In the genomic region with DNA sequence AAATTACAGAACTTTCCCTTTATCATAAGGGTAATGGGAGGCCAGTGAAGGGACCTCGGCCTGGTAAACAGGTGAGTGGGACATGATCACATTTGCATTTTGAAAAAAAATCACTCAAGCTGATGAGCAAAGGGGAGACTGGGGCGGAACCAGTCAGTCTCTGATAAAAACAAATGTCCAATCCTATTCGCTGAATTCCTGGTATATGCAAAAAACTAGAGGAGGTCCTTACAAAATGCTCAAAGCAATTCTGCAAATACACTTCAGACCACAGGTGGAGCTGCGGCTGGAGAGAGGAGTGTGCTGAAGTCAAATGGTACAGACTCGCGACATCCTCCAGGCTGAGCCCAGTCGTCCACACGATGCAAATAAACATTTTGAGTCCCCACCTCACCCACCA, we compare ENCODE assay signal across 8 cellular contexts.
A peak's percentile ranks its signal among the peaks of the same experiment; 100 is the strongest.
DNase-seq lines count a peak whose midpoint lies in the region; ATAC-seq and TF ChIP-seq lines count a peak whose summit lies in the region.

No MANE protein-coding gene starts in this region.

- H3K27ac ChIP-seq in CD4-positive, alpha-beta memory T cell (ENCODE audit: low read depth, low read length) = no peak overlapping the region
- H3K27ac ChIP-seq in liver (ENCODE audit: low read depth in 1 of 2, low read length in 2 of 2) = no peak overlapping the region

- no peaks in the 10 kb centered on the region for H3K36me3 ChIP-seq in CD4-positive, alpha-beta memory T cell (ENCODE audit: insufficient read depth, low read length)
- no peaks in the 10 kb centered on the region for H3K36me3 ChIP-seq in liver (ENCODE audit: control insufficient read depth in 4 of 4, insufficient read depth in 3 of 4, low read depth in 1 of 4, low read length in 3 of 4)

- H3K4me3 Mint-ChIP-seq in CD4-positive, alpha-beta memory T cell = peak overlapping the region in 7 of 8 donors; percentile 30 to 83 (median 63)
- peak overlapping the region; percentile 74 for H3K4me3 Mint-ChIP-seq in activated T-helper 17 cell treated with anti-CD3 and anti-CD28 coated beads, Interleukin-2, amount 50 U/mL, for 72 hours

- POLR2A ChIA-PET in CD4-positive, alpha-beta memory T cell (lab: Charles Lee; ENCODE audit: partially characterized antibody) = interaction anchor here (0.6 to 3.1 kb wide), 12 partner anchors 9 to 418 kb away, joined by 3 to 11 read pairs (median 4); no protein-coding TSS in a partner anchor
- POLR2A ChIA-PET in HEK293T (lab: Yijun Ruan, JAX) = no interaction called here

- peak; percentile 33 to 55 (median 49) for DNase-seq in CD4-positive, alpha-beta memory T cell
- peak; percentile 56 for DNase-seq in HEK293T (ENCODE audit: extremely low spot score)
- no peak for DNase-seq in NCI-H1092 (lab: John Stamatoyannopoulos, UW)
- no peak for DNase-seq in DMS79 treated with DMSO at 0.1 percent for 48 hours (lab: John Stamatoyannopoulos, UW)

- peaks cover 55 to 93% (median 74%) of the 10 kb centered on the region in 4 donors for H3K4me1 Mint-ChIP-seq in CD4-positive, alpha-beta memory T cell
- peaks cover 57% of the 10 kb centered on the region for H3K4me1 Mint-ChIP-seq in activated T-helper 17 cell treated with anti-CD3 and anti-CD28 coated beads, Interleukin-2, amount 50 U/mL, for 72 hours

- peaks cover 77% of the 10 kb centered on the region for H3K4me1 ChIP-seq in CD4-positive, alpha-beta memory T cell (ENCODE audit: insufficient read depth, low read length)
- H3K4me1 ChIP-seq in liver (ENCODE audit: control insufficient read depth in 4 of 4, insufficient read depth in 4 of 4, low read length in 3 of 4) = peaks cover 0 to 3% (median under 1%) of the 10 kb centered on the region in 4 donors

- H3K9ac ChIP-seq in liver (ENCODE audit: low read depth in 1 of 2, low read length in 2 of 2) = no peak overlapping the region

- no peaks in the 10 kb centered on the region for H3K27me3 Mint-ChIP-seq in CD4-positive, alpha-beta memory T cell
- H3K27me3 Mint-ChIP-seq in activated T-helper 17 cell treated with anti-CD3 and anti-CD28 coated beads, Interleukin-2, amount 50 U/mL, for 72 hours = no peaks in the 10 kb centered on the region

- H3K9me3 Mint-ChIP-seq in CD4-positive, alpha-beta memory T cell = peaks cover 0 to 5% (median 0%) of the 10 kb centered on the region in 8 donors
- no peaks in the 10 kb centered on the region for H3K9me3 Mint-ChIP-seq in activated T-helper 17 cell treated with anti-CD3 and anti-CD28 coated beads, Interleukin-2, amount 50 U/mL, for 72 hours

- TF ChIP-seq CTCF in liver (IDR thresholded peaks at IDR 0.05; ENCODE audit: low read depth, low read length, missing input control) = peak; percentile 11

- peak overlapping the region in 1 of 2 donors; percentile 27 for H3K4me3 ChIP-seq in CD4-positive, alpha-beta memory T cell (ENCODE audit: low read length in 2 of 2)
- no peak overlapping the region for H3K4me3 ChIP-seq in liver (ENCODE audit: low read depth in 1 of 3, low read length in 3 of 3)

- peak in 1 of 2 donors; percentile 48 for TF ChIP-seq RAD21 in liver (IDR thresholded peaks at IDR 0.05)

- 80% methylated on average over 8 of the region's 8 CpGs for WGBS in liver

- H3K36me3 Mint-ChIP-seq in CD4-positive, alpha-beta memory T cell = peaks cover 5 to 14% of the 10 kb centered on the region in 2 donors
- no peaks in the 10 kb centered on the region for H3K36me3 Mint-ChIP-seq in activated T-helper 17 cell treated with anti-CD3 and anti-CD28 coated beads, Interleukin-2, amount 50 U/mL, for 72 hours (ENCODE audit: low read depth)

- CTCF ChIA-PET in CD4-positive, alpha-beta memory T cell (lab: Charles Lee; ENCODE audit: partially characterized antibody) = interaction anchor here (0.9 to 1.9 kb wide), 10 partner anchors 9 to 95 kb away, joined by 3 to 10 read pairs (median 4); no protein-coding TSS in a partner anchor
- CTCF ChIA-PET in HEK293T (lab: Yijun Ruan, JAX) = interaction anchor here (0.6 kb wide), 1 partner anchor 11 kb away, joined by 4 read pairs; no protein-coding TSS in a partner anchor

- H3K27me3 ChIP-seq in CD4-positive, alpha-beta memory T cell (ENCODE audit: insufficient read depth, low read length) = no peaks in the 10 kb centered on the region
- no peaks in the 10 kb centered on the region for H3K27me3 ChIP-seq in liver (ENCODE audit: control insufficient read depth in 4 of 4, insufficient read depth in 4 of 4, low read length in 3 of 4)

- intact Hi-C loops in CD4-positive, alpha-beta memory T cell (cut with micrococcal nuclease) = loop anchor here (2.0 to 10.0 kb wide), 3 partner anchors 14 to 168 kb away; partner anchors contain the start of gene FOXP1

- H3K9me3 ChIP-seq in CD4-positive, alpha-beta memory T cell (ENCODE audit: control insufficient read depth in 1 of 2, low read length in 2 of 2) = no peaks in the 10 kb centered on the region
- H3K9me3 ChIP-seq in liver (ENCODE audit: control insufficient read depth in 4 of 4, low read length in 3 of 4) = no peaks in the 10 kb centered on the region

- peak; percentile 2 for ATAC-seq in activated T-helper 17 cell treated with anti-CD3 and anti-CD28 coated beads, Interleukin-2, amount 50 U/mL, for 72 hours (replicated peaks)
- ATAC-seq in HG03095 (IDR thresholded peaks at IDR 0.05; ENCODE audit: unreplicated experiment) = no peak
- ATAC-seq in GM18868 (IDR thresholded peaks at IDR 0.05; ENCODE audit: unreplicated experiment) = no peak

- peak overlapping the region; percentile 75 to 95 (median 85) for H3K27ac Mint-ChIP-seq in CD4-positive, alpha-beta memory T cell
- H3K27ac Mint-ChIP-seq in activated T-helper 17 cell treated with anti-CD3 and anti-CD28 coated beads, Interleukin-2, amount 50 U/mL, for 72 hours = peak overlapping the region; percentile 71

TF ChIP-seq in HEK293T, 16 proteins besides CTCF, POLR2A, EP300 and RAD21:
- TF ChIP-seq FOXA1 (IDR thresholded peaks at IDR 0.05) (no peak), FOXM1 (IDR thresholded peaks at IDR 0.05; ENCODE audit: borderline replicate concordance) (no peak), CTBP1 (IDR thresholded peaks at IDR 0.05; ENCODE audit: borderline replicate concordance) (no peak), NFRKB (IDR thresholded peaks at IDR 0.05) (no peak), L3MBTL2 (conservative IDR thresholded peaks at IDR 0.05) (no peak), BHLHE40 (IDR thresholded peaks at IDR 0.05; ENCODE audit: borderline replicate concordance) (no peak), SUZ12 (IDR thresholded peaks at IDR 0.05) (no peak), TARDBP (IDR thresholded peaks at IDR 0.05) (no peak), ARNT (IDR thresholded peaks at IDR 0.05) (no peak), ELF4 (IDR thresholded peaks at IDR 0.05) (no peak), ZNF384 (IDR thresholded peaks at IDR 0.05) (no peak)
- TF ChIP-seq, protein P1, sequence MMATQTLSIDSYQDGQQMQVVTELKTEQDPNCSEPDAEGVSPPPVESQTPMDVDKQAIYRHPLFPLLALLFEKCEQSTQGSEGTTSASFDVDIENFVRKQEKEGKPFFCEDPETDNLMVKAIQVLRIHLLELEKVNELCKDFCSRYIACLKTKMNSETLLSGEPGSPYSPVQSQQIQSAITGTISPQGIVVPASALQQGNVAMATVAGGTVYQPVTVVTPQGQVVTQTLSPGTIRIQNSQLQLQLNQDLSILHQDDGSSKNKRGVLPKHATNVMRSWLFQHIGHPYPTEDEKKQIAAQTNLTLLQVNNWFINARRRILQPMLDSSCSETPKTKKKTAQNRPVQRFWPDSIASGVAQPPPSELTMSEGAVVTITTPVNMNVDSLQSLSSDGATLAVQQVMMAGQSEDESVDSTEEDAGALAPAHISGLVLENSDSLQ (IDR thresholded peaks at IDR 0.05) = no peak

TF ChIP-seq in liver, 16 proteins besides CTCF, POLR2A, EP300 and RAD21:
- TF ChIP-seq HNF4A (conservative IDR thresholded peaks at IDR 0.05) = no peak

Comparison
In these comparisons a context has a peak if more than half of its experiments do, and no peak if none do; other contexts are left out.
1. DNase-seq: peak in CD4-positive, alpha-beta memory T cell (5 of 5) and HEK293T (single experiment); none in NCI-H1092 (single experiment) and DMS79 treated with DMSO at 0.1 percent for 48 hours (single experiment).